Comparison of ENCODE assay signal across 8 cellular contexts in genomic region chr12:5988659-5989116, GRCh38. TPM values are rescaled to one million over a fixed set of nuclear protein-coding genes. Genes with fewer than 3 reads are reported as not detected.
A peak's percentile ranks its signal among the peaks of the same experiment; 100 is the strongest.
DNase-seq lines count a peak whose midpoint lies in the region; ATAC-seq, FAIRE-seq and TF ChIP-seq lines count a peak whose summit lies in the region.

No MANE protein-coding gene starts in this region.

- intact Hi-C loops in CD14-positive monocyte (cut with micrococcal nuclease) = loop anchor here (1.0 to 2.0 kb wide), 3 partner anchors 50 to 297 kb away; no protein-coding TSS in a partner anchor

- WGBS in small intestine, 3 donors = 4 to 5% (median 4%) methylated on average over 10 of the region's 10 CpGs

- H3K27me3 Mint-ChIP-seq in CD14-positive monocyte (ENCODE audit: low read depth in 3 of 3) = peaks cover 0 to 2% (median 0%) of the 10 kb centered on the region in 3 donors
- no peaks in the 10 kb centered on the region for H3K27me3 Mint-ChIP-seq in brain

- H3K27ac ChIP-seq in iPS-18a (ENCODE audit: low read length) = no peak overlapping the region
- no peak overlapping the region for H3K27ac ChIP-seq in small intestine (ENCODE audit: low read depth in 1 of 2, low read length in 1 of 2)

- H3K4me3 ChIP-seq in iPS-18a (ENCODE audit: low read length) (no peak overlapping the region), small intestine (ENCODE audit: low read depth in 1 of 2, low read length in 2 of 2) (no peak overlapping the region)

- H3K4me1 Mint-ChIP-seq in CD14-positive monocyte = peaks cover 3% of the 10 kb centered on the region
- H3K4me1 Mint-ChIP-seq in brain = peaks cover 6% of the 10 kb centered on the region

- no peaks in the 10 kb centered on the region for H3K9me3 Mint-ChIP-seq in CD14-positive monocyte
- no peaks in the 10 kb centered on the region for H3K9me3 Mint-ChIP-seq in brain

- H3K4me3 Mint-ChIP-seq in CD14-positive monocyte (no peak overlapping the region), brain (peak overlapping the region in 1 of 5 experiments; percentile 27)

- no peaks in the 10 kb centered on the region for H3K36me3 Mint-ChIP-seq in CD14-positive monocyte
- no peaks in the 10 kb centered on the region for H3K36me3 Mint-ChIP-seq in brain

- TF ChIP-seq CTCF in CD14-positive monocyte (IDR thresholded peaks at IDR 0.05) = peak; percentile 97
- peak; percentile 99 for TF ChIP-seq CTCF in brain (conservative IDR thresholded peaks at IDR 0.05)

- no peak for FAIRE-seq in small intestine (lab: Jason Lieb, UNC)

- H3K4me1 ChIP-seq in iPS-18a (ENCODE audit: control insufficient read depth, low read depth, low read length) (peaks cover 26% of the 10 kb centered on the region), small intestine (ENCODE audit: control insufficient read depth in 2 of 2, insufficient read depth in 1 of 2, low read depth in 1 of 2, low read length in 1 of 2) (no peaks in the 10 kb centered on the region)

- no peaks in the 10 kb centered on the region for H3K36me3 ChIP-seq in iPS-18a (ENCODE audit: control insufficient read depth, low read depth, low read length)
- H3K36me3 ChIP-seq in small intestine (ENCODE audit: control insufficient read depth in 2 of 2, insufficient read depth in 2 of 2, low read length in 2 of 2) = no peaks in the 10 kb centered on the region

- H3K27me3 ChIP-seq in iPS-18a (ENCODE audit: control insufficient read depth, insufficient read depth, low read length) = no peaks in the 10 kb centered on the region
- H3K27me3 ChIP-seq in small intestine (ENCODE audit: control insufficient read depth in 2 of 2, insufficient read depth in 2 of 2, low read length in 2 of 2) = no peaks in the 10 kb centered on the region

- peak; percentile 76 for ATAC-seq in GM21526 (IDR thresholded peaks at IDR 0.05; ENCODE audit: low FRiP score, unreplicated experiment)
- ATAC-seq in HG03469 (IDR thresholded peaks at IDR 0.05; ENCODE audit: unreplicated experiment) = no peak

- no peak overlapping the region for H3K27ac Mint-ChIP-seq in CD14-positive monocyte
- peak overlapping the region in 2 of 5 experiments; percentile 1 to 5 for H3K27ac Mint-ChIP-seq in brain

- peak; percentile 75 for DNase-seq in CD14-positive monocyte (ENCODE audit: low spot score)
- peak; percentile 44 to 50 for DNase-seq in NCI-H187 (lab: John Stamatoyannopoulos, UW)
- DNase-seq in UCSD-AML1 (lab: John Stamatoyannopoulos, UW; ENCODE audit: unreplicated experiment) = peak; percentile 73
- peak; percentile 73 for DNase-seq in small intestine

- peak overlapping the region; percentile 29 for H3K9ac ChIP-seq in iPS-18a (ENCODE audit: low read length)

- H3K9me3 ChIP-seq in iPS-18a (ENCODE audit: control insufficient read depth, low read depth, low read length) (no peaks in the 10 kb centered on the region), small intestine (ENCODE audit: control insufficient read depth, low read depth) (no peaks in the 10 kb centered on the region)

RNA-seq across cellular contexts. Expression of gene ANO2, which starts 43.6 kb away (rescaled TPM):
- polyA plus RNA-seq in CD14-positive monocyte (not detected), brain (ENCODE audit: insufficient read depth, low read depth, low replicate concordance) (1.1 TPM), small intestine (1 to 10 TPM in 1 of 3 donors, not detected in 2; 6.2 TPM)
